ENCODE assay signal across 27 cellular contexts in the genomic region with DNA sequence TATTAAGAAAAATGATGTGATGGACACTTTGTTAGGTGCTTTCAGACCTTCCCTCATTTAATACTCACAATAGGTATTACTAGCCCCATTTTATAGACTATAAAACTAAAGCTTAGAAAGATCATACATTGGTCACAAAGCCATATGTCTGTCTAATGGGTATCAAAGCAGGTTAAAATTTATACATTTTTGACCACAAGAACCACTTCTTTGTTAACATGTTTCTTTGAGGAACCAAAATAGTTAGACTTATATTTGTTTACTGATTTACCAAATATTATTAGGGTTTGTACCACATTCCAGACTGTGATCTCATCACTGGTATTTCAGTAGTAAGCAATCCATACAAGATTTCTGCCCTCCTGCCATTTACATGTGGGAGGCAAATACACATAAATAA.
DNase-seq lines count a peak whose midpoint lies in the region; ATAC-seq and TF ChIP-seq lines count a peak whose summit lies in the region.
"Had no signal": no experiment of that assay in that cellular context is flagged by ENCODE, and none has a peak within 500 bp of the region (broad histone marks: within the 10 kb centered on the region; RNA-seq: fewer than 3 reads in every experiment).

No MANE protein-coding gene starts in this region.

- ATAC-seq in GM18907 (IDR thresholded peaks at IDR 0.05; ENCODE audit: unreplicated experiment) (peak; percentile 94), GM21381 (IDR thresholded peaks at IDR 0.05; ENCODE audit: unreplicated experiment) (peak; percentile 93), HG03097 (IDR thresholded peaks at IDR 0.05; ENCODE audit: low FRiP score, unreplicated experiment) (peak; percentile 88)
- ATAC-seq: activated T-cell treated with anti-CD3 and anti-CD28 coated beads, Interleukin-2, amount 50 U/mL, for 72 hours; GM12878; left cardiac atrium; mucosa of descending colon; Right ventricle myocardium inferior; SK-N-SH treated with all-trans-retinoic acid at 6 μM for 48 hours; T-helper 17 cell had no signal

- H3K27me3 ChIP-seq in H9 (ENCODE audit: insufficient read depth, low read length): no peaks in the 10 kb centered on the region
- H3K27me3 ChIP-seq: tibial artery had no signal

- H2BK12ac ChIP-seq in H9 (ENCODE audit: insufficient read length, low read depth, low read length): no peak overlapping the region

- no peak overlapping the region for H3K14ac ChIP-seq in H9 (ENCODE audit: insufficient read depth, low read length)

- H3K23me2 ChIP-seq in H9 (ENCODE audit: insufficient read length, low read depth, low read length, poor library complexity, severe bottlenecking): no peaks in the 10 kb centered on the region

- H3K9me3 Mint-ChIP-seq in H9: peaks cover 0 to 6% of the 10 kb centered on the region in 2 experiments; a peak in 1 of 5 replicates

- no peak overlapping the region for H3K27ac ChIP-seq in H9 (ENCODE audit: insufficient read length, low read depth, low read length)
- H3K27ac ChIP-seq: tibial artery had no signal

- no peak overlapping the region for H3K56ac ChIP-seq in H9 (ENCODE audit: insufficient read length, low read depth, low read length)

- H3K9ac ChIP-seq in H9 (ENCODE audit: extremely low read depth, insufficient read length, low read length): no peak overlapping the region

- no peak overlapping the region for H3K18ac ChIP-seq in H9 (ENCODE audit: insufficient read length, low read depth, low read length)

- no peak overlapping the region for H2AK5ac ChIP-seq in H9 (ENCODE audit: insufficient read length, low read length)

- no peak overlapping the region for H3K4me2 ChIP-seq in H9 (ENCODE audit: insufficient read depth, insufficient read length, low read length)

- peak; percentile 2 for DNase-seq in renal cortical epithelial cell (ENCODE audit: low read depth)
- DNase-seq in mucosa of gallbladder (ENCODE audit: low spot score): no peak
- no peak for DNase-seq in iPS-NIHi11 (ENCODE audit: low spot score)
- DNase-seq in H9: no peak
- DNase-seq: activated CD4-positive, alpha-beta memory T cell treated with anti-CD3 and anti-CD28 coated beads for 36 hours; activated naive CD4-positive, alpha-beta T cell treated with anti-CD3 and anti-CD28 coated beads for 36 hours; activated T-cell treated with anti-CD3 and anti-CD28 coated beads, Interleukin-2, amount 50 U/mL, for 72 hours; central memory CD4-positive, alpha-beta T cell; DMS153; erythroblast; hypothalamus; immature natural killer cell; left cardiac atrium; mucosa of descending colon; MV-4-11; NCI-H1436 treated with DMSO at 0.1 percent for 48 hours; NCI-H345; stimulated activated CD4-positive, alpha-beta T cell treated with anti-CD3 and anti-CD28 coated beads, Interleukin-4, amount 100 ng/mL, for 24 hours; T-helper 17 cell; tibial artery had no signal

- no peaks in the 10 kb centered on the region for H3K79me2 ChIP-seq in H9 (ENCODE audit: insufficient read depth, low read length)

- H3K4me1 ChIP-seq in H9 (ENCODE audit: insufficient read depth, low read length): 0 out of 2 replicates have a peak, but pooled peaks cover 2% of the 10 kb centered on the region

- H2BK15ac ChIP-seq in H9 (ENCODE audit: low read depth, low read length): no peak overlapping the region

- no peaks in the 10 kb centered on the region for H4K20me1 ChIP-seq in H9 (ENCODE audit: control insufficient read depth, insufficient read depth, insufficient read length)

- H4K8ac ChIP-seq in H9 (replicated peaks; ENCODE audit: insufficient read length, low read depth, low read length): no peak overlapping the region

- H3K27me3 Mint-ChIP-seq in H9 (ENCODE audit: low read depth): no peaks in the 10 kb centered on the region
- H3K27me3 Mint-ChIP-seq: activated CD4-positive, alpha-beta memory T cell treated with anti-CD3 and anti-CD28 coated beads for 36 hours; T-helper 17 cell had no signal

- no peak overlapping the region for H2BK20ac ChIP-seq in H9 (ENCODE audit: low read depth, low read length, poor library complexity, severe bottlenecking)

- no peak overlapping the region for H3K27ac Mint-ChIP-seq in H9
- H3K27ac Mint-ChIP-seq: activated CD4-positive, alpha-beta memory T cell treated with anti-CD3 and anti-CD28 coated beads for 36 hours; activated naive CD4-positive, alpha-beta T cell treated with anti-CD3 and anti-CD28 coated beads for 36 hours; activated T-cell treated with anti-CD3 and anti-CD28 coated beads, Interleukin-2, amount 50 U/mL, for 72 hours; immature natural killer cell; nephron; T-helper 17 cell had no signal

- no peak overlapping the region for H2BK120ac ChIP-seq in H9 (ENCODE audit: low read depth, low read length, poor library complexity, severe bottlenecking)

- H3K23ac ChIP-seq in H9 (ENCODE audit: insufficient read length, low read depth, low read length): no peak overlapping the region

- no peak overlapping the region for H3K4ac ChIP-seq in H9 (ENCODE audit: low read depth, low read length)

- no peaks in the 10 kb centered on the region for H3K79me1 ChIP-seq in H9 (ENCODE audit: insufficient read depth, low read depth, low read length, poor library complexity, severe bottlenecking)

- no peak overlapping the region for H2BK5ac ChIP-seq in H9 (ENCODE audit: insufficient read length, low read length)

- no peak for TF ChIP-seq CTCF in H9 (conservative IDR thresholded peaks at IDR 0.05)

- H3K4me1 Mint-ChIP-seq in H9: no peaks in the 10 kb centered on the region
- H3K4me1 Mint-ChIP-seq: immature natural killer cell, nephron, T-helper 17 cell had no signal

- no peak overlapping the region for H2AFZ ChIP-seq in H9 (ENCODE audit: low read length)

- no peaks in the 10 kb centered on the region for H3K9me3 ChIP-seq in H9 (ENCODE audit: control insufficient read depth, low read depth, low read length)
- H3K9me3 ChIP-seq: mucosa of descending colon, tibial artery had no signal

- no peak overlapping the region for H3K4me3 Mint-ChIP-seq in H9
- H3K4me3 Mint-ChIP-seq: activated CD4-positive, alpha-beta memory T cell treated with anti-CD3 and anti-CD28 coated beads for 36 hours; activated naive CD4-positive, alpha-beta T cell treated with anti-CD3 and anti-CD28 coated beads for 36 hours; activated T-cell treated with anti-CD3 and anti-CD28 coated beads, Interleukin-2, amount 50 U/mL, for 72 hours; immature natural killer cell; nephron; T-helper 17 cell had no signal

- H4K91ac ChIP-seq in H9 (ENCODE audit: insufficient read length, low read depth, low read length): no peak overlapping the region

- H3T11ph ChIP-seq in H9 (ENCODE audit: low read length): no peak overlapping the region

- no peaks in the 10 kb centered on the region for H3K36me3 Mint-ChIP-seq in H9 (ENCODE audit: insufficient read depth in 1 of 3, low read depth in 3 of 3)
- H3K36me3 Mint-ChIP-seq: activated CD4-positive, alpha-beta memory T cell treated with anti-CD3 and anti-CD28 coated beads for 36 hours; immature natural killer cell had no signal

- no peak overlapping the region for H4K5ac ChIP-seq in H9 (ENCODE audit: insufficient read length, low read depth, low read length)
